ENCODE assay signal across 8 cellular contexts in the genomic region with DNA sequence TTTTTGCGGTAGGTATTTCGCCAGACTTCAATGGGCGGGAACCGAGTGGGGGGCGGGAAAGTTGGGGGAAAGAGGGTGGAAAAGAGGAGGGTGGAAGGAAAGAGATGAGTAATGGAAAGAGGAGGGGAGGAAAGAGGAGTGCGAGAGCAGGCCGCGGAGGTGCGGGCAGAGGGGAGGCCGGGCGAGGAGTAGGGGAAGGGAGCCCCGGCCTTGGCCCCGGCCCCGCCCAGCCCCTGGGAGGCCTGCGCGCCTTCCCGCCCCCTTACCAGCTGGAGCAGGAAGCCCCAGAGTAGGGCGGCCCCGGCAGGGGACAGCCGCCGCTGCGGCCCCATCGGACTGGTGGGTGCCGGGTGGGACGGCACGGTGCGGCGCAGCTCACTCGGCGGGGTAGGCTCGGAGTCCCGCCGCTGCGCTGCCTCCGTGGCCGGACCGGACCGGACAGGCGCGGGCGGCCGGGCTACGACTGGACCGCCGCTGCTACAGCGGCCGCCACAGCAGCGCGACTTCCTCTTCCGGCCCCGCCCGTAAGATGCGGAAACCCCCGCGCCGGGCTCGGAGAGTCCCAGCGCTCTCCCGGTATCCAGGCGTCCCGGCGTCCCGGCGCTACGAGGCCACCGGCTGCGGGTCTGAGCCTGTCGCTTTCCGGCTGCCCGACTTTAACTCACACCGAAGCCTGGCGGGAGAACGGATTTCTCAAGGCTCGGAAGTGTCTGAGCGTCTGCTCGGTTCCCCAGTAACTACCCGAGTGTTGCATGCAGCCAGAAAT. TPM values are rescaled to one million over a fixed set of nuclear protein-coding genes. Genes with fewer than 3 reads are reported as not detected.
A peak's percentile ranks its signal among the peaks of the same experiment; 100 is the strongest.
DNase-seq lines count a peak whose midpoint lies in the region; ATAC-seq and TF ChIP-seq lines count a peak whose summit lies in the region.

A gene with protein sequence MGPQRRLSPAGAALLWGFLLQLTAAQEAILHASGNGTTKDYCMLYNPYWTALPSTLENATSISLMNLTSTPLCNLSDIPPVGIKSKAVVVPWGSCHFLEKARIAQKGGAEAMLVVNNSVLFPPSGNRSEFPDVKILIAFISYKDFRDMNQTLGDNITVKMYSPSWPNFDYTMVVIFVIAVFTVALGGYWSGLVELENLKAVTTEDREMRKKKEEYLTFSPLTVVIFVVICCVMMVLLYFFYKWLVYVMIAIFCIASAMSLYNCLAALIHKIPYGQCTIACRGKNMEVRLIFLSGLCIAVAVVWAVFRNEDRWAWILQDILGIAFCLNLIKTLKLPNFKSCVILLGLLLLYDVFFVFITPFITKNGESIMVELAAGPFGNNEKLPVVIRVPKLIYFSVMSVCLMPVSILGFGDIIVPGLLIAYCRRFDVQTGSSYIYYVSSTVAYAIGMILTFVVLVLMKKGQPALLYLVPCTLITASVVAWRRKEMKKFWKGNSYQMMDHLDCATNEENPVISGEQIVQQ (minus strand): TSS at position 505 of the 766 bp plus-strand sequence. CDS start 173 bp downstream, at position 332.

- DNase-seq in DMS153 (lab: John Stamatoyannopoulos, UW) = peak; percentile 13
- peak; percentile 43 to 77 for DNase-seq in PC-9
- DNase-seq in activated T-cell treated with anti-CD3 and anti-CD28 coated beads, Interleukin-2, amount 50 U/mL, for 1 hour = peak; percentile 83
- peak; percentile 58 to 64 for DNase-seq in stimulated activated CD8-positive, alpha-beta memory T cell treated with anti-CD3 and anti-CD28 coated beads, Interleukin-7, amount 100 ng/mL, for 1 hour (ENCODE audit: low read depth in 2 of 2)

- peak; percentile 88 for ATAC-seq in GM21529 (IDR thresholded peaks at IDR 0.05; ENCODE audit: unreplicated experiment)

- H3K36me3 ChIP-seq in PC-9 (ENCODE audit: low read depth) (no peaks in the 10 kb centered on the region), esophagus (ENCODE audit: control insufficient read depth in 2 of 2, insufficient read depth in 2 of 2, low read length in 1 of 2) (no peaks in the 10 kb centered on the region), muscle layer of colon (ENCODE audit: insufficient read depth, low read length) (no peaks in the 10 kb centered on the region)

- H3K36me3 Mint-ChIP-seq in IgD-negative memory B cell = peaks cover 3% of the 10 kb centered on the region

- H3K4me1 Mint-ChIP-seq in IgD-negative memory B cell = peaks cover 24 to 38% (median 25%) of the 10 kb centered on the region in 3 donors

- 0% methylated on average over 68 to 77 of the region's 77 CpGs for WGBS in esophagus, 2 donors

- H3K4me3 ChIP-seq in PC-9 = peak within 1 kb of the TSS; percentile 82
- H3K4me3 ChIP-seq in esophagus (ENCODE audit: low read depth in 1 of 2, low read length in 2 of 2) = peak within 1 kb of the TSS; percentile 98 to 99
- H3K4me3 ChIP-seq in muscle layer of colon (ENCODE audit: low read depth in 1 of 2, low read length in 2 of 2) = peak within 1 kb of the TSS; percentile 74 to 95

- no peaks in the 10 kb centered on the region for H3K9me2 ChIP-seq in PC-9 (ENCODE audit: insufficient read depth)

- peak within 1 kb of the TSS; percentile 59 to 99 (median 95) for H3K27ac Mint-ChIP-seq in IgD-negative memory B cell

- H3K27ac ChIP-seq in PC-9 (peak within 1 kb of the TSS; percentile 46), esophagus (ENCODE audit: low read depth in 2 of 2, low read length in 1 of 2) (peak within 1 kb of the TSS; percentile 95 to 99), muscle layer of colon (ENCODE audit: low read depth, low read length) (peak within 1 kb of the TSS; percentile 89)

- H3F3A ChIP-seq in PC-9 (ENCODE audit: insufficient read depth, low read depth) = 0 out of 2 replicates have a peak, but pooled peaks cover 8% of the 10 kb centered on the region

- H3K27me3 ChIP-seq in PC-9 (ENCODE audit: insufficient read depth, low read depth) (no peaks in the 10 kb centered on the region), esophagus (ENCODE audit: control insufficient read depth in 1 of 2, insufficient read depth in 2 of 2, low read length in 2 of 2) (no peaks in the 10 kb centered on the region), muscle layer of colon (ENCODE audit: control insufficient read depth in 1 of 2, insufficient read depth in 2 of 2, low read length in 2 of 2) (no peaks in the 10 kb centered on the region)

- no TSS peak for BruUV-seq in PC-9 (replicated peaks; lab: Mats Ljungman, UMichigan)

- H3K9me3 ChIP-seq in PC-9 (ENCODE audit: insufficient read depth, low read depth) = no peaks in the 10 kb centered on the region
- H3K9me3 ChIP-seq in esophagus (ENCODE audit: control insufficient read depth in 2 of 2, insufficient read depth in 1 of 2, low read depth in 1 of 2, low read length in 1 of 2) = no peaks in the 10 kb centered on the region
- no peaks in the 10 kb centered on the region for H3K9me3 ChIP-seq in muscle layer of colon (ENCODE audit: low read length)

- H3K79me2 ChIP-seq in PC-9 (ENCODE audit: low read depth) = peaks cover 26% of the 10 kb centered on the region

- H3K27me3 Mint-ChIP-seq in IgD-negative memory B cell = no peaks in the 10 kb centered on the region

- peak within 1 kb of the TSS; percentile 88 for H3K9ac ChIP-seq in muscle layer of colon (ENCODE audit: low read length)

- H4K20me1 ChIP-seq in PC-9 (ENCODE audit: insufficient read depth) = no peaks in the 10 kb centered on the region

- intact Hi-C loops in PC-9 (cut with micrococcal nuclease; ENCODE audit: unreplicated experiment) = loop anchor here (2.0 to 5.0 kb wide), 3 partner anchors 52 to 119 kb away; no protein-coding TSS in a partner anchor

- POLR2A ChIA-PET in PC-9 (lab: Charles Lee; ENCODE audit: unreplicated experiment) = no interaction called here

- CTCF ChIA-PET in PC-9 (lab: Charles Lee) = interaction anchor here (0.7 kb wide), 1 partner anchor 285 kb away, joined by 5 read pairs; no protein-coding TSS in a partner anchor

- peak within 1 kb of the TSS; percentile 78 for H2AFZ ChIP-seq in PC-9

- H3K9me3 Mint-ChIP-seq in IgD-negative memory B cell = no peaks in the 10 kb centered on the region

- peaks cover 7% of the 10 kb centered on the region for H3K4me1 ChIP-seq in PC-9 (replicated peaks; ENCODE audit: insufficient read depth)
- peaks cover 0 to 1% of the 10 kb centered on the region in 2 donors for H3K4me1 ChIP-seq in esophagus (ENCODE audit: control insufficient read depth in 2 of 2, insufficient read depth in 2 of 2, low read length in 1 of 2)
- peaks cover 11% of the 10 kb centered on the region for H3K4me1 ChIP-seq in muscle layer of colon (ENCODE audit: insufficient read depth, low read length)

- H3K4me2 ChIP-seq in PC-9 = peak within 1 kb of the TSS; percentile 86

- no peak for TF ChIP-seq CTCF in PC-9 (conservative IDR thresholded peaks at IDR 0.05)

- peak within 1 kb of the TSS; percentile 92 to 96 (median 94) for H3K4me3 Mint-ChIP-seq in IgD-negative memory B cell

RNA-seq across cellular contexts. Expression of the gene that starts here (rescaled TPM):
- polyA plus RNA-seq in IgD-negative memory B cell (63.6 TPM), esophagus (10 to 100 TPM; 12.4 to 21.7 TPM)
- 70.6 and 75.4 TPM in 2 replicates for total RNA-seq in PC-9 (2021)

Comparison
In these comparisons a context has a peak if more than half of its experiments do, and no peak if none do; other contexts are left out.
1. Peak in every context shown above with its lines: DNase-seq, ATAC-seq, H3K4me3 ChIP-seq and H3K27ac ChIP-seq.
2. DNase-seq: peak in every context shown above with its lines; median percentile 83 in activated T-cell treated with anti-CD3 and anti-CD28 coated beads, Interleukin-2, amount 50 U/mL, for 1 hour; 61 in stimulated activated CD8-positive, alpha-beta memory T cell treated with anti-CD3 and anti-CD28 coated beads, Interleukin-7, amount 100 ng/mL, for 1 hour; 60 in PC-9; 13 in DMS153.
3. H3K27ac ChIP-seq: peak in every context shown above with its lines; median percentile 97 in esophagus; 89 in muscle layer of colon; 46 in PC-9.